Comparison of ENCODE assay signal across 9 cellular contexts in genomic region chr3:129180461-129180860, GRCh38. TPM values are rescaled to one million over a fixed set of nuclear protein-coding genes. Genes with fewer than 3 reads are reported as not detected.
DNase-seq lines count a peak whose midpoint lies in the region; TF ChIP-seq lines count a peak whose summit lies in the region.
"Had no signal": no experiment of that assay in that cellular context is flagged by ENCODE, and none has a peak within 500 bp of the region (broad histone marks: within the 10 kb centered on the region; RNA-seq: fewer than 3 reads in every experiment).

No MANE protein-coding gene starts in this region.

- 29 to 56% methylated on average over 1 of the region's 1 CpG for WGBS in esophagus squamous epithelium, 2 donors

- no peaks in the 10 kb centered on the region for H3K9me3 ChIP-seq in esophagus squamous epithelium

- H3K4me1 ChIP-seq in esophagus squamous epithelium, result peaks cover 36 to 83% (median 58%) of the 10 kb centered on the region in 3 donors

- no peak for TF ChIP-seq CTCF in GM12865 (IDR thresholded peaks at IDR 0.05; ENCODE audit: insufficient read depth, low read depth, low read length, missing control alignments)
- TF ChIP-seq CTCF in esophagus squamous epithelium (IDR thresholded peaks at IDR 0.05), result no peak

- peak overlapping the region; percentile 50 to 99 (median 99) for H3K27ac ChIP-seq in esophagus squamous epithelium

- peak overlapping the region; percentile 97 for H3K4me3 ChIP-seq in GM12865 (ENCODE audit: low read depth, low read length)
- H3K4me3 ChIP-seq in esophagus squamous epithelium, result peak overlapping the region in 3 of 4 donors; percentile 82 to 97 (median 84)
- peak overlapping the region; percentile 4 for H3K4me3 ChIP-seq in skeletal muscle cell (ENCODE audit: low read depth, low read length)

- intact Hi-C loops in esophagus squamous epithelium (cut with DNase I), result no loop called here

- no peak for TF ChIP-seq POLR2A in esophagus squamous epithelium (IDR thresholded peaks at IDR 0.05)

- no peak for DNase-seq in GM12865 (ENCODE audit: low read depth)
- peak; percentile 56 for DNase-seq in RKO (ENCODE audit: low spot score)
- DNase-seq in esophagus squamous epithelium (lab: John Stamatoyannopoulos, UW), result no peak
- DNase-seq in skeletal muscle cell (ENCODE audit: low read depth), result no peak
- DNase-seq in SKM-1 treated with dmso at 0.1 percent for 144 hours (lab: John Stamatoyannopoulos, UW; ENCODE audit: unreplicated experiment), result no peak
- DNase-seq in hippocampal formation (lab: John Stamatoyannopoulos, UW), result no peak
- DNase-seq in DMS79 (lab: John Stamatoyannopoulos, UW), result no peak
- no peak for DNase-seq in NCI-H1436 (lab: John Stamatoyannopoulos, UW)
- DNase-seq: stimulated activated CD4-positive, alpha-beta T cell treated with anti-CD3 and anti-CD28 coated beads, Interleukin-12 subunit alpha, Interleukin-12 subunit beta, amount 100 ng/mL, for 4 hours had no signal

- no peaks in the 10 kb centered on the region for H3K27me3 ChIP-seq in esophagus squamous epithelium

- peaks cover 0 to 27% (median 0%) of the 10 kb centered on the region in 3 donors for H3K36me3 ChIP-seq in esophagus squamous epithelium

RNA-seq across cellular contexts. Expression of gene CNBP, which starts 3.2 kb away (rescaled TPM):
- 100 to 1,000 TPM; 209 to 435 (median 293) TPM for total RNA-seq in esophagus squamous epithelium

RNA-seq across cellular contexts. Expression of gene ISY1, which starts 19.6 kb away (rescaled TPM):
- 10 to 100 TPM in 3 of 4 donors, 1 to 10 TPM in 1; 6.0 to 26.3 (median 19.6) TPM for total RNA-seq in esophagus squamous epithelium

RNA-seq across cellular contexts. Expression of gene RAB43, which starts 58.9 kb away (rescaled TPM):
- total RNA-seq in esophagus squamous epithelium, result 10 to 100 TPM in 1 of 4 donors, 1 to 10 TPM in 3; 4.6 to 11.1 (median 7.9) TPM

Comparison
In these comparisons a context has a peak if more than half of its experiments do, and no peak if none do; other contexts are left out.
1. H3K4me3 ChIP-seq: peak in every context shown above with its lines; median percentile 97 in GM12865; 84 in esophagus squamous epithelium; 4 in skeletal muscle cell.